8 cellular contexts compared by ENCODE assay signal in the genomic region with DNA sequence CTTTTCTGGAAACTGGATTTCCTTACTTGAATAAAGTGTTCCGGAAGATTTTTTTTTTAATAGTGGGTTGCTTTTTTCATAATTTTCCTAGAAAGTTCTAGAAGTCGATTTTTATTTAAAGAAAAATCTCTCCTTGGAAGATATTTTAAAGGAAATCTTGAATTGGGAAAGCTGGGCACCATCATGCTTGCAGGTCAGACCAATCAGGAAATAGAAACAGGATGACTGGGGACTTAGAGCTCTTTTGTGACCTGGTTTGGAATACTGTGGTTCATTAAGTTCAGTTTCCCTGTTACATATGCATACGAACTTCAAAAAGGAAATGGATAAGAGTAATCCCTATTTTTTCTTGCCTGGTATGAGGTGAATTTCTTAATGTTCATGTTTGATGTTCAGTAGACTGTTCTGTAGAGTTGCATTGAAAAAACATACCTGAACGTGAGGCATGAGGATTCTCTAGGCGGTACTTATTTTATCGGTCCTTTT. TPM values are rescaled to one million over a fixed set of nuclear protein-coding genes. Genes with fewer than 3 reads are reported as not detected.
DNase-seq lines count a peak whose midpoint lies in the region; ATAC-seq, FAIRE-seq and TF ChIP-seq lines count a peak whose summit lies in the region.

No MANE protein-coding gene starts in this region.

- no peak for TF ChIP-seq POLR2A in prostate gland (IDR thresholded peaks at IDR 0.05)

- no peak for TF ChIP-seq CTCF in CD8-positive, alpha-beta T cell (IDR thresholded peaks at IDR 0.05)
- TF ChIP-seq CTCF in VCaP (conservative IDR thresholded peaks at IDR 0.05): no peak
- no peak for TF ChIP-seq CTCF in fibroblast of the aortic adventitia (IDR thresholded peaks at IDR 0.05; ENCODE audit: insufficient read depth, low read length)
- no peak for TF ChIP-seq CTCF in prostate gland (IDR thresholded peaks at IDR 0.05)

- H3K27ac Mint-ChIP-seq in CD8-positive, alpha-beta T cell: peak overlapping the region; percentile 98

- no peaks in the 10 kb centered on the region for H3K27me3 Mint-ChIP-seq in CD8-positive, alpha-beta T cell (ENCODE audit: low read depth)

- H3K4me3 ChIP-seq in CD8-positive, alpha-beta T cell (ENCODE audit: low read depth, low read length): peak overlapping the region; percentile 84
- peak overlapping the region; percentile 88 for H3K4me3 ChIP-seq in fibroblast of the aortic adventitia (ENCODE audit: low read depth, low read length)
- peak overlapping the region; percentile 81 to 92 for H3K4me3 ChIP-seq in prostate gland

- CTCF ChIA-PET in CD8-positive, alpha-beta T cell (lab: Charles Lee): interaction anchor here (1.4 to 4.9 kb wide), 2 partner anchors 14 to 143 kb away, joined by 3 to 51 read pairs; no protein-coding TSS in a partner anchor

- H3K4me1 Mint-ChIP-seq in CD8-positive, alpha-beta T cell (ENCODE audit: low read depth): peaks cover 66% of the 10 kb centered on the region

- peak overlapping the region; percentile 68 for H3K27ac ChIP-seq in CD8-positive, alpha-beta T cell (ENCODE audit: low read depth, low read length)
- H3K27ac ChIP-seq in VCaP (peak overlapping the region; percentile 71), prostate gland (peak overlapping the region; percentile 91 to 95)

- H3K9me3 ChIP-seq in CD8-positive, alpha-beta T cell (ENCODE audit: low read length): no peaks in the 10 kb centered on the region
- no peaks in the 10 kb centered on the region for H3K9me3 ChIP-seq in prostate gland

- no peaks in the 10 kb centered on the region for H3K27me3 ChIP-seq in CD8-positive, alpha-beta T cell (ENCODE audit: insufficient read depth, low read length)
- no peaks in the 10 kb centered on the region for H3K27me3 ChIP-seq in prostate gland (replicated peaks; ENCODE audit: insufficient read depth)

- no peak for FAIRE-seq in HTR-8/SVneo (lab: Jason Lieb, UNC)

- H3K36me3 ChIP-seq in CD8-positive, alpha-beta T cell (ENCODE audit: insufficient read depth, low read length): no peaks in the 10 kb centered on the region
- H3K36me3 ChIP-seq in prostate gland: no peaks in the 10 kb centered on the region

- H3K4me1 ChIP-seq in CD8-positive, alpha-beta T cell (ENCODE audit: insufficient read depth, low read length): peaks cover 64% of the 10 kb centered on the region
- peaks cover 6% of the 10 kb centered on the region for H3K4me1 ChIP-seq in prostate gland (replicated peaks)

- no peak for ATAC-seq in CD8-positive, alpha-beta T cell
- no peak for ATAC-seq in HG03139 (IDR thresholded peaks at IDR 0.05; ENCODE audit: unreplicated experiment)

- DNase-seq in CD8-positive, alpha-beta T cell: no peak
- DNase-seq in HTR-8/SVneo (ENCODE audit: insufficient read length, low spot score) (peak; percentile 45), fibroblast of the aortic adventitia (ENCODE audit: low read depth) (peak; percentile 48), prostate gland (ENCODE audit: low spot score) (no peak), HK-2 (ENCODE audit: unreplicated experiment) (no peak)
- DNase-seq in activated CD4-positive, CD25-positive, alpha-beta regulatory T cell (lab: John Stamatoyannopoulos, UW): no peak

- POLR2A ChIA-PET in CD8-positive, alpha-beta T cell (lab: Charles Lee): interaction anchor here (0.9 to 4.6 kb wide), 6 partner anchors 9 to 125 kb away, joined by 3 to 86 read pairs (median 12); no protein-coding TSS in a partner anchor

- peak overlapping the region; percentile 85 for H3K4me3 Mint-ChIP-seq in CD8-positive, alpha-beta T cell

- H3K9me3 Mint-ChIP-seq in CD8-positive, alpha-beta T cell: no peaks in the 10 kb centered on the region

- H3K36me3 Mint-ChIP-seq in CD8-positive, alpha-beta T cell: peaks cover 11% of the 10 kb centered on the region

- intact Hi-C loops in CD8-positive, alpha-beta T cell (cut with DNase I, micrococcal nuclease): loop anchor here (1.0 to 10.0 kb wide), 2 partner anchors 8 to 522 kb away; partner anchors contain the start of gene CTCF (in 1 of the 2)
- intact Hi-C loops in prostate gland (cut with DNase I): no loop called here

- WGBS in prostate gland: under 1% methylated on average over 6 of the region's 6 CpGs

RNA-seq across cellular contexts. Expression of gene NFATC3, which starts 1.2 kb away (rescaled TPM):
- 10 to 100 TPM; 79.4 to 85.2 TPM for total RNA-seq in CD8-positive, alpha-beta T cell
- total RNA-seq in fibroblast of the aortic adventitia (ENCODE audit: low replicate concordance) (17.7 and 36.3 TPM in 2 replicates), prostate gland (10 to 100 TPM; 36.6 to 84.1 TPM)

Comparison
In these comparisons a context has a peak if more than half of its experiments do, and no peak if none do; other contexts are left out.
1. DNase-seq: peak in HTR-8/SVneo (single experiment) and fibroblast of the aortic adventitia (single experiment); none in CD8-positive, alpha-beta T cell (0 of 7), prostate gland (single experiment), activated CD4-positive, CD25-positive, alpha-beta regulatory T cell (0 of 4) and HK-2 (single experiment).
2. Peak in every context shown above with its lines, with median percentiles within 50 percentile points of each other: H3K27ac ChIP-seq and H3K4me3 ChIP-seq.